Comparison of ENCODE assay signal across 1 cellular context in the genomic region with DNA sequence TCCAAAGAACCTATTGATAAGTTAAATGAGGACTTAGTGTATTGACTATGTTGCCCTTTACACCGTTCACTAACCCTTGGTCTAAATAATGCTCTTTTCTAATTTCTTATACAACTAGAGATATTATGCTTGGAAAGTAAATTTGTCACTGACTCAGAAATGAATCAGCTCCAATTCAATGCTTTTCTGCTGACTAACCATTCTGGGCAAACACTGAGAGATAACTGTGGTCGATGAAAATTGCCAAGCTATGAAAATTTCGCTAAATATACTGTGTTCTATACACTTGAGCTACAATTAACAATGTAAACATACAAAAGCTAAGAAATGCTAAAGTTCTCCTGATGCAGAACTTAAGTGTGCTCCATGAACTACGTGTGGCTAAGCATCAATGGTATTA.
A peak's percentile ranks its signal among the peaks of the same experiment; 100 is the strongest.
TF ChIP-seq lines count a peak whose summit lies in the region.

No MANE protein-coding gene starts in this region.

TF ChIP-seq in endothelial cell of umbilical vein, 7 proteins besides CTCF, POLR2A, EP300 and RAD21:
- TF ChIP-seq, protein P1, sequence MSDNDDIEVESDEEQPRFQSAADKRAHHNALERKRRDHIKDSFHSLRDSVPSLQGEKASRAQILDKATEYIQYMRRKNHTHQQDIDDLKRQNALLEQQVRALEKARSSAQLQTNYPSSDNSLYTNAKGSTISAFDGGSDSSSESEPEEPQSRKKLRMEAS (IDR thresholded peaks at IDR 0.05; ENCODE audit: insufficient read depth, insufficient read length) = no peak
- TF ChIP-seq FOS (IDR thresholded peaks at IDR 0.05; ENCODE audit: borderline replicate concordance, insufficient read depth, low read length) (peak; percentile 90), EZH2 (IDR thresholded peaks at IDR 0.05; ENCODE audit: borderline replicate concordance, low read depth, low read length, severe bottlenecking) (no peak), POLR2AphosphoS5 (IDR thresholded peaks at IDR 0.05; ENCODE audit: insufficient read depth, low read depth, low read length) (no peak), MYC (IDR thresholded peaks at IDR 0.05; ENCODE audit: low read depth, low read length) (no peak), JUN (IDR thresholded peaks at IDR 0.05; ENCODE audit: borderline replicate concordance, insufficient read depth, insufficient read length, low read depth) (peak; percentile 37), GATA2 (IDR thresholded peaks at IDR 0.05; ENCODE audit: insufficient read depth, insufficient read length, low read depth, low read length) (peak; percentile 37)
